ENCODE assay signal across 11 cellular contexts in the genomic region with DNA sequence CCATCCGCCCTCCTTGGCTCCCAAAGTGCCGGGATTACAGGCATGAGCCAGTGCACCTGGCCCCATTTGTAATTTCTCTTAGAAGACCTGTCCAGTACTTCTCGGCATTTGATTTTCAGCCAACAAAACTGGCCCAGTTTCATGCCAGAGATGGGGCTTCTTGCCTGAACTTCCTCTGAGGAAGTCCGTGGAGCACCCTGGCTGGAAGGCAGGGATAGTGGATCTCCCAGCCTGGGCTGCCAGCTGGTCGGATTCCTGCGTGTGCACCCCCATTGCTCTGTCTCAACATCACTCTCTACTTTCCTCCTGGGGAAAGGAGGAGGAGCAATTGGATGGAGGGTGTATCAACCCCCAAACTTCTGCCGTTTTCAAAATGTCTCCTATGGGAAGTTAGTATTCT. TPM values are rescaled to one million over a fixed set of nuclear protein-coding genes. Genes with fewer than 3 reads are reported as not detected.
DNase-seq lines count a peak whose midpoint lies in the region; ATAC-seq and TF ChIP-seq lines count a peak whose summit lies in the region.
"Had no signal": no experiment of that assay in that cellular context is flagged by ENCODE, and none has a peak within 500 bp of the region (broad histone marks: within the 10 kb centered on the region; RNA-seq: fewer than 3 reads in every experiment).

No MANE protein-coding gene starts in this region.

- no peak for TF ChIP-seq RAD21 in IMR-90 (IDR thresholded peaks at IDR 0.05; ENCODE audit: low read length)

- H4K8ac ChIP-seq in IMR-90 (ENCODE audit: low read depth in 2 of 2, low read length in 2 of 2), result peak overlapping the region; percentile 40 to 75; a peak in 2 of 4 replicates

- H3K4me1 Mint-ChIP-seq in activated naive CD8-positive, alpha-beta T cell treated with anti-CD3 and anti-CD28 coated beads, Interleukin-2, amount 10 ng/mL, durations not matched to agents 7 days and 5 days, result peaks cover 36% of the 10 kb centered on the region
- H3K4me1 Mint-ChIP-seq in natural killer cell, result peaks cover 40 to 55% of the 10 kb centered on the region in 2 donors

- no TSS peak for BruUV-seq in IMR-90 (replicated peaks; lab: Mats Ljungman, UMichigan)

- H2BK20ac ChIP-seq in IMR-90 (ENCODE audit: low read depth, low read length), result no peak overlapping the region

- H4K91ac ChIP-seq in IMR-90 (ENCODE audit: insufficient read depth, low read depth, low read length), result no peak overlapping the region

- dilution Hi-C loops in IMR-90 (cut with HindIII; ENCODE audit: low sequenced_read_pairs, unreplicated experiment), result no loop called here

- H3K56ac ChIP-seq in IMR-90 (ENCODE audit: extremely low read depth, insufficient read depth, low read length), result no peak overlapping the region

- peaks cover 2% of the 10 kb centered on the region; the same call in 1 of the 2 replicates for H3K9me1 ChIP-seq in IMR-90 (ENCODE audit: insufficient read depth, low read length)

- peaks cover 27% of the 10 kb centered on the region for H3K36me3 ChIP-seq in IMR-90 (ENCODE audit: control insufficient read depth, insufficient read depth, low read length)
- peaks cover 6% of the 10 kb centered on the region for H3K36me3 ChIP-seq in H7 (replicated peaks; ENCODE audit: control insufficient read depth, insufficient read depth, low read length)

- no peak overlapping the region for H2BK5ac ChIP-seq in IMR-90 (ENCODE audit: low read depth, low read length, poor library complexity, severe bottlenecking)

- H3K4me1 ChIP-seq in IMR-90 (ENCODE audit: control insufficient read depth, insufficient read depth, low read length), result peaks cover 7% of the 10 kb centered on the region
- H3K4me1 ChIP-seq: right lobe of liver had no signal

- no peak for TF ChIP-seq POLR2A in IMR-90 (IDR thresholded peaks at IDR 0.05; ENCODE audit: low read depth, low read length)

- no peak overlapping the region for H3K18ac ChIP-seq in IMR-90 (ENCODE audit: low read depth, low read length)

- peak overlapping the region; percentile 17 for H2AK9ac ChIP-seq in IMR-90 (replicated peaks; ENCODE audit: low read depth, low read length, poor library complexity)

- H2BK120ac ChIP-seq in IMR-90 (ENCODE audit: low read depth, low read length), result no peak overlapping the region

- in situ Hi-C loops in IMR-90 (cut with MboI; ENCODE audit: low sequenced_read_pairs), result no loop called here

- 0 out of 2 replicates have a peak overlapping the region, but pooled peaks have one; percentile 12 for H4K5ac ChIP-seq in IMR-90 (ENCODE audit: low read depth, low read length)

- no peaks in the 10 kb centered on the region for H3K79me1 ChIP-seq in IMR-90 (ENCODE audit: low read depth in 1 of 2, low read length in 2 of 2)

- no peak overlapping the region for H3K23ac ChIP-seq in IMR-90 (ENCODE audit: low read depth, low read length)

- 100% methylated on average over 1 of the region's 7 CpGs; no CpG with 5 or more reads in 1 of the 2 experiments for WGBS in IMR-90 (ENCODE audit: extremely low coverage in 2 of 2, insufficient read length in 1 of 2), 2 experiments

- peaks cover 10% of the 10 kb centered on the region for H3K36me3 Mint-ChIP-seq in activated naive CD8-positive, alpha-beta T cell treated with anti-CD3 and anti-CD28 coated beads, Interleukin-2, amount 10 ng/mL, durations not matched to agents 7 days and 5 days
- no peaks in the 10 kb centered on the region for H3K36me3 Mint-ChIP-seq in natural killer cell

- DNase-seq in DMS 273 (lab: John Stamatoyannopoulos, UW; ENCODE audit: unreplicated experiment), result peak; percentile 39
- DNase-seq in DMS 273 treated with DMSO at 0.1 percent for 48 hours (lab: John Stamatoyannopoulos, UW), result no peak
- no peak for DNase-seq in IMR-90
- DNase-seq in activated naive CD8-positive, alpha-beta T cell treated with anti-CD3 and anti-CD28 coated beads, Interleukin-2, amount 10 ng/mL, durations not matched to agents 7 days and 5 days, result no peak
- no peak for DNase-seq in natural killer cell
- no peak for DNase-seq in GM19240 (ENCODE audit: insufficient read length, low spot score)
- no peak for DNase-seq in H7
- no peak for DNase-seq in HPDE6-E6E7 (ENCODE audit: extremely low spot score)
- DNase-seq: NCI-H2081 had no signal

- no peak overlapping the region for H2BK15ac ChIP-seq in IMR-90 (ENCODE audit: low read depth, low read length)

- CTCF ChIA-PET in IMR-90 (lab: Yijun Ruan, JAX), result no interaction called here

- H2AFZ ChIP-seq in IMR-90 (replicated peaks; ENCODE audit: low read length, poor library complexity), result no peak overlapping the region

- no peak overlapping the region for H3K9ac ChIP-seq in IMR-90 (ENCODE audit: low read depth, low read length)

- H3K27me3 ChIP-seq in IMR-90 (ENCODE audit: control insufficient read depth, insufficient read depth, low read length) (no peaks in the 10 kb centered on the region), H7 (ENCODE audit: control insufficient read depth, insufficient read depth, low read length) (no peaks in the 10 kb centered on the region)
- H3K27me3 ChIP-seq: right lobe of liver had no signal

- POLR2A ChIA-PET in IMR-90 (lab: Charles Lee; ENCODE audit: unreplicated experiment), result interaction anchor here (0.9 kb wide), 1 partner anchor 12 kb away, joined by 22 read pairs; no protein-coding TSS in a partner anchor
- POLR2A ChIA-PET in activated naive CD8-positive, alpha-beta T cell treated with anti-CD3 and anti-CD28 coated beads, Interleukin-2, amount 10 ng/mL, durations not matched to agents 7 days and 5 days (lab: Charles Lee), result interaction anchor here (0.7 to 6.1 kb wide), 7 partner anchors 14 to 41 kb away, joined by 3 to 110 read pairs (median 14); a partner anchor contains a TSS

- ATAC-seq in IMR-90 (ENCODE audit: low read depth) (no peak), natural killer cell (no peak)
- ATAC-seq in activated naive CD8-positive, alpha-beta T cell treated with anti-CD3 and anti-CD28 coated beads, Interleukin-2, amount 10 ng/mL, durations not matched to agents 7 days and 5 days (ENCODE audit: low read depth), result no peak

- H3K27ac Mint-ChIP-seq in activated naive CD8-positive, alpha-beta T cell treated with anti-CD3 and anti-CD28 coated beads, Interleukin-2, amount 10 ng/mL, durations not matched to agents 7 days and 5 days, result peak overlapping the region; percentile 98
- peak overlapping the region; percentile 95 to 97 for H3K27ac Mint-ChIP-seq in natural killer cell

- H3K4me3 Mint-ChIP-seq in activated naive CD8-positive, alpha-beta T cell treated with anti-CD3 and anti-CD28 coated beads, Interleukin-2, amount 10 ng/mL, durations not matched to agents 7 days and 5 days, result peak overlapping the region; percentile 79
- H3K4me3 Mint-ChIP-seq in natural killer cell, result peak overlapping the region; percentile 89

- H3K4me2 ChIP-seq in IMR-90 (ENCODE audit: low read depth, low read length), result no peak overlapping the region

- H4K20me1 ChIP-seq in IMR-90 (ENCODE audit: insufficient read depth, low read length), result no peaks in the 10 kb centered on the region

- intact Hi-C loops in IMR-90 (cut with micrococcal nuclease), result no loop called here
- intact Hi-C loops in natural killer cell (cut with micrococcal nuclease), result loop anchor here (10.0 kb wide), 1 partner anchor 1117 kb away; a partner anchor contains a TSS

- H2AK5ac ChIP-seq in IMR-90 (ENCODE audit: low read depth, low read length), result no peak overlapping the region

- H3K27ac ChIP-seq in IMR-90 (ENCODE audit: insufficient read depth, low read length), result no peak overlapping the region
- H3K27ac ChIP-seq: right lobe of liver had no signal

- H3K9me3 Mint-ChIP-seq in activated naive CD8-positive, alpha-beta T cell treated with anti-CD3 and anti-CD28 coated beads, Interleukin-2, amount 10 ng/mL, durations not matched to agents 7 days and 5 days, result no peaks in the 10 kb centered on the region
- no peaks in the 10 kb centered on the region for H3K9me3 Mint-ChIP-seq in natural killer cell

- H3K14ac ChIP-seq in IMR-90 (replicated peaks; ENCODE audit: low read depth, low read length), result no peak overlapping the region

- no peak overlapping the region for H3K4me3 ChIP-seq in IMR-90 (ENCODE audit: insufficient read depth, low read depth, low read length)
- no peak overlapping the region for H3K4me3 ChIP-seq in H7 (ENCODE audit: insufficient read depth, low read depth, low read length)
- H3K4me3 ChIP-seq: right lobe of liver had no signal

- no peak overlapping the region for H3K4ac ChIP-seq in IMR-90 (ENCODE audit: low read depth, low read length)

- H3K27me3 Mint-ChIP-seq in activated naive CD8-positive, alpha-beta T cell treated with anti-CD3 and anti-CD28 coated beads, Interleukin-2, amount 10 ng/mL, durations not matched to agents 7 days and 5 days, result no peaks in the 10 kb centered on the region
- H3K27me3 Mint-ChIP-seq in natural killer cell (ENCODE audit: low read depth in 2 of 2), result no peaks in the 10 kb centered on the region

- no peaks in the 10 kb centered on the region for H3K9me3 ChIP-seq in IMR-90 (ENCODE audit: control insufficient read depth, insufficient read depth, low read length)
- H3K9me3 ChIP-seq: right lobe of liver had no signal

- TF ChIP-seq CTCF in IMR-90 (conservative IDR thresholded peaks at IDR 0.05; ENCODE audit: low read depth, low read length) (no peak), natural killer cell (IDR thresholded peaks at IDR 0.05) (no peak)

TF ChIP-seq in IMR-90, 13 proteins besides CTCF, POLR2A, EP300 and RAD21 (continues in another document):
- no peak for TF ChIP-seq NFE2L2 (IDR thresholded peaks at IDR 0.05; ENCODE audit: low read depth, low read length)
- TF ChIP-seq BHLHE40 (IDR thresholded peaks at IDR 0.05; ENCODE audit: low read depth, low read length), result no peak
- no peak for TF ChIP-seq MXI1 (IDR thresholded peaks at IDR 0.05; ENCODE audit: borderline replicate concordance, low read depth, low read length)
- no peak for TF ChIP-seq MAFK (IDR thresholded peaks at IDR 0.05; ENCODE audit: low read depth, low read length)
- TF ChIP-seq SMC3 (IDR thresholded peaks at IDR 0.05; ENCODE audit: low read depth, low read length), result no peak

RNA-seq across cellular contexts. Expression of a gene that starts 39.0 kb away (rescaled TPM):
- total RNA-seq in IMR-90 (2012; rRNA removed) (under 0.01 and 0.18 TPM in 2 replicates), natural killer cell (10 to 100 TPM; 57.6 to 91.7 (median 88.3) TPM)
- polyA plus RNA-seq in IMR-90 (2012; rRNA removed), result 0.27 and 0.56 TPM in 2 replicates
- 0.12 and 0.41 TPM in 2 replicates for polyA plus RNA-seq in IMR-90 (2012; cell fraction: cytosol; rRNA removed)
- polyA plus RNA-seq in IMR-90 (2012; cell fraction: nucleus; rRNA removed; ENCODE audit: low replicate concordance), result 0.32 and 0.71 TPM in 2 replicates
- total RNA-seq in activated naive CD8-positive, alpha-beta T cell treated with anti-CD3 and anti-CD28 coated beads, Interleukin-2, amount 10 ng/mL, durations not matched to agents 7 days and 5 days, result 100 to 1,000 TPM; 102 to 104 TPM
- total RNA-seq in H7 (2014; rRNA removed; shearing (Covaris generic)), result 1.6 and 3.4 TPM in 2 replicates

RNA-seq across cellular contexts. Expression of a gene that starts 52.2 kb away (rescaled TPM):
- total RNA-seq in IMR-90 (2012; rRNA removed) (0.54 and 0.56 TPM in 2 replicates), natural killer cell (under 1 TPM; 0.28 to 0.59 (median 0.34) TPM)
- polyA plus RNA-seq in IMR-90 (2012; rRNA removed), result 1.2 TPM in 2 replicates
- 0.89 and 2.2 TPM in 2 replicates for polyA plus RNA-seq in IMR-90 (2012; cell fraction: cytosol; rRNA removed)
- polyA plus RNA-seq in IMR-90 (2012; cell fraction: nucleus; rRNA removed; ENCODE audit: low replicate concordance), result 1.1 and 2.3 TPM in 2 replicates
- under 1 TPM; 0.42 to 0.65 TPM for total RNA-seq in activated naive CD8-positive, alpha-beta T cell treated with anti-CD3 and anti-CD28 coated beads, Interleukin-2, amount 10 ng/mL, durations not matched to agents 7 days and 5 days
- 8.2 and 8.8 TPM in 2 replicates for total RNA-seq in H7 (2014; rRNA removed; shearing (Covaris generic))
- total RNA-seq: T-helper 1 cell treated with Interleukin-12 subunit alpha and Interleukin-12 subunit beta and Interleukin-4 antibody, amounts not matched to agents 30 ng/mL and 1 ng/mL, for 36 hours had no signal

Comparison
In these comparisons a context has a peak if more than half of its experiments do, and no peak if none do; other contexts are left out.
1. RNA of a gene that starts 39.0 kb away (total RNA-seq): 102 to 104 TPM in activated naive CD8-positive, alpha-beta T cell treated with anti-CD3 and anti-CD28 coated beads, Interleukin-2, amount 10 ng/mL, durations not matched to agents 7 days and 5 days and 57.6 to 91.7 TPM in natural killer cell; 1.6 to 3.4 TPM in H7 and under 0.01 to 0.18 TPM in IMR-90; every median in the first group is over 10 times any median in the second.